Comparison of ENCODE assay signal across 20 cellular contexts in genomic region chr17:79928502-79929256, GRCh38.
DNase-seq lines count a peak whose midpoint lies in the region; ATAC-seq, FAIRE-seq and TF ChIP-seq lines count a peak whose summit lies in the region.
"Had no signal": no experiment of that assay in that cellular context is flagged by ENCODE, and none has a peak within 500 bp of the region (broad histone marks: within the 10 kb centered on the region; RNA-seq: fewer than 3 reads in every experiment).

No MANE protein-coding gene starts in this region.

- H3K23me2 ChIP-seq in H1 (ENCODE audit: low read depth, low read length): peaks cover 4% of the 10 kb centered on the region; the same call in 1 of the 2 replicates

- WGBS in H1 (ENCODE audit: extremely low coverage in 1 of 2, insufficient coverage in 1 of 2, insufficient read length in 1 of 2, insufficient replicate concordance in 2 of 2, low coverage in 1 of 2, low lambda C conversion rate in 2 of 2, missing lambda C conversion rate in 1 of 2), 2 experiments: 88% methylated on average over 14 of the region's 16 CpGs; no CpG with 5 or more reads in 1 of the 2 experiments
- WGBS in neuronal stem cell (ENCODE audit: extremely low coverage in 2 of 2, insufficient read length in 2 of 2, insufficient replicate concordance in 1 of 2), 2 donors: no CpG with 5 or more reads among the region's 16 CpGs

- H2AK5ac ChIP-seq in H1 (ENCODE audit: low read depth, low read length): peak overlapping the region; percentile 67; the same call in 1 of the 2 replicates
- H2AK5ac ChIP-seq in neuronal stem cell (ENCODE audit: low read depth, low read length): peak overlapping the region; percentile 96

- H3K9me2 ChIP-seq in GM23338 (ENCODE audit: insufficient read depth): 0 out of 2 replicates have a peak, but pooled peaks cover 3% of the 10 kb centered on the region

- H3K4ac ChIP-seq in H1 (replicated peaks; ENCODE audit: insufficient read length, low read depth, low read length): no peak overlapping the region
- H3K4ac ChIP-seq in neuronal stem cell (ENCODE audit: low read length): no peak overlapping the region

- H4K20me1 ChIP-seq in BLaER1 treated with 17β-estradiol and CSF1 and Interleukin-3, amounts not matched to agents 10 nM and 100 nM: peaks cover 0 to 9% (median 0%) of the 10 kb centered on the region in 11 experiments; a peak in 3 of 22 replicates
- H4K20me1 ChIP-seq in GM23338 (replicated peaks; ENCODE audit: insufficient read depth) (no peaks in the 10 kb centered on the region), H1 (replicated peaks in 1 of 2; ENCODE audit: control insufficient read depth in 1 of 2, insufficient read depth in 2 of 2, low read length in 2 of 2) (peaks cover 0 to 1% of the 10 kb centered on the region in 2 experiments)

- peak overlapping the region; percentile 35 to 71 (median 63); a peak in 20 of 22 replicates for H3K4me2 ChIP-seq in BLaER1 treated with 17β-estradiol and CSF1 and Interleukin-3, amounts not matched to agents 10 nM and 100 nM
- H3K4me2 ChIP-seq in GM23338 (no peak overlapping the region), H1 (ENCODE audit: insufficient read depth in 1 of 2, low read depth in 2 of 2, low read length in 2 of 2) (no peak overlapping the region), neuronal stem cell (ENCODE audit: insufficient read depth, low read length, poor library complexity, severe bottlenecking) (no peak overlapping the region)

- TF ChIP-seq RAD21 in H1 (IDR thresholded peaks at IDR 0.05 in 1 of 2, conservative IDR thresholded peaks at IDR 0.05 in 1 of 2; ENCODE audit: low read depth in 2 of 2, low read length in 2 of 2): no peak

- H2BK20ac ChIP-seq in H1 (ENCODE audit: low read length): 0 out of 2 replicates have a peak overlapping the region, but pooled peaks have one; percentile 72

- peaks cover 30 to 77% (median 67%) of the 10 kb centered on the region in 10 experiments for H3K4me1 ChIP-seq in BLaER1 treated with 17β-estradiol and CSF1 and Interleukin-3, amounts not matched to agents 10 nM and 100 nM
- H3K4me1 ChIP-seq in GM23338 (ENCODE audit: insufficient read depth): peaks cover 30% of the 10 kb centered on the region
- peaks cover 3 to 37% (median 24%) of the 10 kb centered on the region in 4 experiments; a peak in 6 of 7 replicates for H3K4me1 ChIP-seq in H1 (replicated peaks in 1 of 4; ENCODE audit: control insufficient read depth in 3 of 4, insufficient read depth in 4 of 4, low read length in 3 of 4)
- H3K4me1 ChIP-seq in neuronal stem cell (ENCODE audit: control insufficient read depth in 2 of 2, insufficient read depth in 1 of 2, low read depth in 1 of 2, low read length in 2 of 2): peaks cover 17% of the 10 kb centered on the region in 2 donors

- H4K5ac ChIP-seq in H1 (ENCODE audit: insufficient read length, low read depth, low read length): no peak overlapping the region

- no peaks in the 10 kb centered on the region for H3K36me3 ChIP-seq in BLaER1 treated with 17β-estradiol and CSF1 and Interleukin-3, amounts not matched to agents 10 nM and 100 nM
- H3K36me3 ChIP-seq in GM23338 (ENCODE audit: insufficient read depth): no peaks in the 10 kb centered on the region
- H3K36me3 ChIP-seq in H1 (ENCODE audit: control insufficient read depth in 2 of 4, insufficient read depth in 4 of 4, low read length in 3 of 4): no peaks in the 10 kb centered on the region
- no peaks in the 10 kb centered on the region for H3K36me3 ChIP-seq in neuronal stem cell (replicated peaks in 1 of 2; ENCODE audit: control insufficient read depth in 2 of 2, insufficient read depth in 2 of 2, low read length in 2 of 2)

- H4K8ac ChIP-seq in H1 (ENCODE audit: extremely low read depth, insufficient read depth, low read length): no peak overlapping the region; the same call in 1 of the 2 replicates
- H4K8ac ChIP-seq in neuronal stem cell (ENCODE audit: low read depth, low read length): no peak overlapping the region

- no peak overlapping the region for H3K4me3 ChIP-seq in BLaER1 treated with 17β-estradiol and CSF1 and Interleukin-3, amounts not matched to agents 10 nM and 100 nM
- H3K4me3 ChIP-seq in GM23338 (no peak overlapping the region), H1 (ENCODE audit: extremely low read depth in 1 of 4, insufficient read depth in 2 of 4, low read depth in 3 of 4, low read length in 4 of 4) (no peak overlapping the region), neuronal stem cell (ENCODE audit: low read length in 2 of 2) (no peak overlapping the region)

- H2AFZ ChIP-seq in GM23338 (no peak overlapping the region), H1 (ENCODE audit: low read length) (no peak overlapping the region), neuronal stem cell (ENCODE audit: low read length) (no peak overlapping the region)

- H4K91ac ChIP-seq in H1 (replicated peaks; ENCODE audit: insufficient read length, low read length): no peak overlapping the region
- H4K91ac ChIP-seq in neuronal stem cell (ENCODE audit: low read depth, low read length, poor library complexity): no peak overlapping the region

- no peak for ATAC-seq in GM23338

- TF ChIP-seq CTCF in GM23338 (conservative IDR thresholded peaks at IDR 0.05; ENCODE audit: low read depth in 2 of 2): no peak
- TF ChIP-seq CTCF in H1 (IDR thresholded peaks at IDR 0.05; ENCODE audit: control extremely low read depth in 1 of 3, insufficient read depth in 1 of 3, low read depth in 1 of 3, low read length in 3 of 3): no peak

- H3K18ac ChIP-seq in H1 (ENCODE audit: extremely low read depth, low read length) (no peak overlapping the region; the same call in 1 of the 2 replicates), neuronal stem cell (ENCODE audit: low read length) (peak overlapping the region; percentile 93)

- H3K23ac ChIP-seq in H1 (ENCODE audit: insufficient read length): no peak overlapping the region
- H3K23ac ChIP-seq in neuronal stem cell (ENCODE audit: low read depth, low read length, poor library complexity): no peak overlapping the region

- H3K79me2 ChIP-seq in GM23338 (replicated peaks; ENCODE audit: insufficient read depth): no peaks in the 10 kb centered on the region
- no peaks in the 10 kb centered on the region for H3K79me2 ChIP-seq in H1 (ENCODE audit: control insufficient read depth in 1 of 2, insufficient read depth in 2 of 2, low read length in 2 of 2)

- H3K79me1 ChIP-seq in H1 (ENCODE audit: low read depth, low read length) (no peaks in the 10 kb centered on the region), neuronal stem cell (ENCODE audit: low read depth, low read length) (peaks cover 1% of the 10 kb centered on the region)

- H3K4me1 Mint-ChIP-seq in GM23338: peaks cover 41% of the 10 kb centered on the region

- no peak overlapping the region for H3K27ac Mint-ChIP-seq in GM23338
- H3K27ac Mint-ChIP-seq: CD4-positive, alpha-beta T cell; HFFc6; IgD-negative memory B cell had no signal

- POLR2A ChIA-PET in H1 (lab: Charles Lee; ENCODE audit: partially characterized antibody): interaction anchor here (0.7 to 1.9 kb wide), 8 partner anchors 13 to 132 kb away, joined by 3 to 9 read pairs (median 4); partner anchors contain the start of genes CBX4 and CBX8

- H3K36me3 Mint-ChIP-seq in GM23338 (ENCODE audit: low read depth): no peaks in the 10 kb centered on the region
- H3K36me3 Mint-ChIP-seq: IgD-negative memory B cell had no signal

- no peak for FAIRE-seq in H1 (lab: Jason Lieb, UNC)
- FAIRE-seq: GM12892 had no signal

- no peaks in the 10 kb centered on the region for H3K9me3 Mint-ChIP-seq in GM23338
- H3K9me3 Mint-ChIP-seq: CD4-positive, alpha-beta T cell; HFFc6; IgD-negative memory B cell had no signal

- 0 out of 3 replicates have a peak overlapping the region, but pooled peaks have one; percentile 32 for H3K4me3 Mint-ChIP-seq in GM23338
- H3K4me3 Mint-ChIP-seq: CD4-positive, alpha-beta T cell; HFFc6 had no signal

- no peak overlapping the region for H3K9ac ChIP-seq in BLaER1 treated with 17β-estradiol and CSF1 and Interleukin-3, amounts not matched to agents 10 nM and 100 nM
- H3K9ac ChIP-seq in H1 (replicated peaks in 1 of 4; ENCODE audit: extremely low read depth in 1 of 4, low read depth in 3 of 4, low read length in 3 of 4) (no peak overlapping the region), neuronal stem cell (ENCODE audit: low read depth, low read length, poor library complexity) (no peak overlapping the region)

- H2BK120ac ChIP-seq in H1 (replicated peaks; ENCODE audit: low read depth, low read length) (no peak overlapping the region), neuronal stem cell (ENCODE audit: low read depth, low read length) (peak overlapping the region; percentile 82)

- CTCF ChIA-PET in H1 (lab: Charles Lee; ENCODE audit: partially characterized antibody): interaction anchor here (0.6 to 2.1 kb wide), 8 partner anchors 12 to 1880 kb away, joined by 3 to 9 read pairs (median 4); no protein-coding TSS in a partner anchor

- peaks cover 44% of the 10 kb centered on the region for H3K27me3 Mint-ChIP-seq in GM23338 (ENCODE audit: insufficient read depth, low read depth, poor library complexity)

- no peaks in the 10 kb centered on the region for H3K9me3 ChIP-seq in BLaER1 treated with 17β-estradiol and CSF1 and Interleukin-3, amounts not matched to agents 10 nM and 100 nM (replicated peaks in 1 of 11)
- H3K9me3 ChIP-seq in H1 (ENCODE audit: insufficient read depth in 2 of 2, low read depth in 1 of 2, low read length in 1 of 2) (no peaks in the 10 kb centered on the region), neuronal stem cell (replicated peaks in 1 of 2; ENCODE audit: control insufficient read depth in 2 of 2, insufficient read depth in 1 of 2, low read depth in 1 of 2, low read length in 2 of 2) (no peaks in the 10 kb centered on the region)

- H3F3A ChIP-seq in GM23338 (replicated peaks; ENCODE audit: low read depth): peaks cover 18% of the 10 kb centered on the region; the same call in 1 of the 2 replicates

- no peak for TF ChIP-seq POLR2A in H1 (IDR thresholded peaks at IDR 0.05; ENCODE audit: control extremely low read depth in 1 of 2, low read depth in 2 of 2, low read length in 2 of 2)

- H2BK12ac ChIP-seq in H1 (ENCODE audit: low read depth, low read length): peak overlapping the region; percentile 80; the same call in 1 of the 2 replicates
- H2BK12ac ChIP-seq in neuronal stem cell (ENCODE audit: low read length): peak overlapping the region; percentile 82

- peak overlapping the region; percentile 90 for H2BK15ac ChIP-seq in H1 (ENCODE audit: low read length)
- peak overlapping the region; percentile 95 for H2BK15ac ChIP-seq in neuronal stem cell (ENCODE audit: low read length)

- no peak overlapping the region for H3K56ac ChIP-seq in H1 (replicated peaks; ENCODE audit: insufficient read length, low read depth, low read length)

- H2BK5ac ChIP-seq in H1 (ENCODE audit: low read depth, low read length): no peak overlapping the region
- no peak overlapping the region for H2BK5ac ChIP-seq in neuronal stem cell (ENCODE audit: low read length)

- DNase-seq in GM23338 (ENCODE audit: low spot score): no peak
- no peak for DNase-seq in H1 (ENCODE audit: low read depth in 1 of 2, low spot score in 2 of 2)
- no peak for DNase-seq in neuronal stem cell (ENCODE audit: low spot score)
- no peak for DNase-seq in HuH-7.5 (ENCODE audit: low spot score)
- no peak for DNase-seq in MV-4-11 (lab: John Stamatoyannopoulos, UW)
- DNase-seq in superior temporal gyrus (ENCODE audit: extremely low spot score): no peak
- DNase-seq: AML-193; CD4-positive, alpha-beta T cell; HFFc6; NCI-H1417 treated with DMSO at 0.1 percent for 48 hours; NCI-H2029; NCI-H2171; NCI-H446; NCI-H69; NK-92 treated with Interleukin-12 subunit alpha and Interleukin-12 subunit beta, amount 100 ng/mL, for 24 hours; OCI-M1; SIG-M5 had no signal

- no peak overlapping the region for H3K27ac ChIP-seq in BLaER1 treated with 17β-estradiol and CSF1 and Interleukin-3, amounts not matched to agents 10 nM and 100 nM
- no peak overlapping the region for H3K27ac ChIP-seq in GM23338 (ENCODE audit: low read depth)
- no peak overlapping the region for H3K27ac ChIP-seq in H1 (ENCODE audit: low read depth, low read length)
- no peak overlapping the region for H3K27ac ChIP-seq in neuronal stem cell (replicated peaks; ENCODE audit: low read length)

- H3K27me3 ChIP-seq in BLaER1 treated with 17β-estradiol and CSF1 and Interleukin-3, amounts not matched to agents 10 nM and 100 nM: peaks cover 41 to 55% (median 50%) of the 10 kb centered on the region in 11 experiments
- H3K27me3 ChIP-seq in GM23338 (ENCODE audit: insufficient read depth): peaks cover 10% of the 10 kb centered on the region; the same call in 1 of the 2 replicates
- peaks cover 0 to 13% (median 1%) of the 10 kb centered on the region in 4 experiments; a peak in 2 of 7 replicates for H3K27me3 ChIP-seq in H1 (replicated peaks in 1 of 4; ENCODE audit: control insufficient read depth in 3 of 4, extremely low read depth in 1 of 4, insufficient read depth in 3 of 4, low read length in 3 of 4)
- H3K27me3 ChIP-seq in neuronal stem cell (ENCODE audit: control insufficient read depth in 3 of 3, insufficient read depth in 3 of 3, low read depth in 1 of 3, low read length in 3 of 3): peaks cover 0 to 8% (median 4%) of the 10 kb centered on the region in 3 experiments

- no peak overlapping the region for H3K14ac ChIP-seq in H1 (ENCODE audit: insufficient read length)
- no peak overlapping the region for H3K14ac ChIP-seq in neuronal stem cell (ENCODE audit: low read length)

- no peak for TF ChIP-seq EP300 in H1 (IDR thresholded peaks at IDR 0.05; ENCODE audit: borderline replicate concordance in 1 of 2, low read depth in 2 of 2, low read length in 2 of 2)

Comparison
In these comparisons a context has a peak if more than half of its experiments do, and no peak if none do; other contexts are left out.
1. H3K4me2 ChIP-seq: peak in BLaER1 treated with 17β-estradiol and CSF1 and Interleukin-3, amounts not matched to agents 10 nM and 100 nM (11 of 11); none in GM23338 (single experiment), H1 (0 of 2) and neuronal stem cell (single experiment).